ENCODE assay signal across 30 cellular contexts in the genomic region with DNA sequence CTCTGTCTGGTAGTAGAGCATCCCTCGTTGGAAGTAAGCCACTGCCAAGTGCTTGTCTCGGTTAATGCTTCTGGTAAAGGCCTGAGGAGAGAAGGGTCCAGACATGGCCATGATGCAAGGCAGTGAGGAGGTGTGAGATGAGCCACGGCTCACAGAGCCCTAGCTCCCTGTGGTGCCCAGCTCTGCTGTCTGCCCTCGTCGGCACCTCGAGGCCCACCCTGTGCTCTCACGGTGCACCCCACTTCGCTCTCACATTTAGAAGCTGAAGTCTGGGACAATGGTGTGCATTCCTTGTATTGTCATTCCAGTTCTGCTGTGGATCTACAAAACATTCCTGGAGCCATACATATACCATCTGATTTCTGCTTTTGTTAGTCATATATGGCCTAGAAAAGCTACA.
"Had no signal": no experiment of that assay in that cellular context is flagged by ENCODE, and none has a peak within 500 bp of the region (broad histone marks: within the 10 kb centered on the region; RNA-seq: fewer than 3 reads in every experiment).

No MANE protein-coding gene starts in this region.

- H3K9me3 ChIP-seq: ascending aorta, body of pancreas, SJSA1 had no signal

- ATAC-seq: activated CD8-positive, alpha-beta T cell treated with anti-CD3 and anti-CD28 coated beads, Interleukin-2, amount 10 ng/mL, durations not matched to agents 7 days and 5 days; activated naive CD4-positive, alpha-beta T cell treated with anti-CD3 and anti-CD28 coated beads, Interleukin-2, amount 50 U/mL, for 72 hours; activated naive CD8-positive, alpha-beta T cell treated with anti-CD3 and anti-CD28 coated beads, Interleukin-2, amount 50 U/mL, for 24 hours; body of pancreas; PC-3; SK-N-SH treated with all-trans-retinoic acid at 6 μM for 48 hours had no signal

- H3K9me3 Mint-ChIP-seq: activated naive CD4-positive, alpha-beta T cell treated with anti-CD3 and anti-CD28 coated beads, Interleukin-2, amount 50 U/mL, for 72 hours; activated naive CD8-positive, alpha-beta T cell treated with anti-CD3 and anti-CD28 coated beads, Interleukin-2, amount 50 U/mL, for 24 hours; activated T-cell treated with anti-CD3 and anti-CD28 coated beads, Interleukin-2, amount 50 U/mL, for 24 hours; activated T-helper 1 cell treated with anti-CD3 and anti-CD28 coated beads, Interleukin-12 subunit alpha, Interleukin-12 subunit beta, Interleukin-2, Interleukin-4 antibody, amounts not matched to agents 30 ng/mL and 10 ng/mL and 1 ng/mL, durations not matched to agents 14 hours and 24 hours and 36 hours had no signal

- H3K4me1 ChIP-seq: body of pancreas, SJSA1 had no signal

- H3K36me3 Mint-ChIP-seq: activated naive CD4-positive, alpha-beta T cell treated with anti-CD3 and anti-CD28 coated beads, Interleukin-2, amount 50 U/mL, for 72 hours had no signal

- H3K4me3 ChIP-seq: ascending aorta, body of pancreas, SJSA1 had no signal

- H3K27me3 ChIP-seq: ascending aorta, body of pancreas, SJSA1 had no signal

- H3K36me3 ChIP-seq: ascending aorta, SJSA1 had no signal

- H3K4me3 Mint-ChIP-seq: activated CD8-positive, alpha-beta T cell treated with anti-CD3 and anti-CD28 coated beads, Interleukin-2, amount 10 ng/mL, durations not matched to agents 7 days and 5 days; activated naive CD8-positive, alpha-beta T cell treated with anti-CD3 and anti-CD28 coated beads, Interleukin-2, amount 50 U/mL, for 24 hours; activated T-cell treated with anti-CD3 and anti-CD28 coated beads, Interleukin-2, amount 50 U/mL, for 24 hours; activated T-helper 1 cell treated with anti-CD3 and anti-CD28 coated beads, Interleukin-12 subunit alpha, Interleukin-12 subunit beta, Interleukin-2, Interleukin-4 antibody, amounts not matched to agents 30 ng/mL and 10 ng/mL and 1 ng/mL, durations not matched to agents 14 hours and 24 hours and 36 hours had no signal

- FAIRE-seq: bronchial epithelial cell, RCC 7860 had no signal

- H3K27me3 Mint-ChIP-seq: activated naive CD8-positive, alpha-beta T cell treated with anti-CD3 and anti-CD28 coated beads, Interleukin-2, amount 50 U/mL, for 24 hours; activated T-cell treated with anti-CD3 and anti-CD28 coated beads, Interleukin-2, amount 50 U/mL, for 24 hours had no signal

- H3K27ac Mint-ChIP-seq: activated CD8-positive, alpha-beta T cell treated with anti-CD3 and anti-CD28 coated beads, Interleukin-2, amount 10 ng/mL, durations not matched to agents 7 days and 5 days; activated naive CD4-positive, alpha-beta T cell treated with anti-CD3 and anti-CD28 coated beads, Interleukin-2, amount 50 U/mL, for 72 hours; activated naive CD8-positive, alpha-beta T cell treated with anti-CD3 and anti-CD28 coated beads, Interleukin-2, amount 50 U/mL, for 24 hours; activated T-cell treated with anti-CD3 and anti-CD28 coated beads, Interleukin-2, amount 50 U/mL, for 24 hours; activated T-helper 1 cell treated with anti-CD3 and anti-CD28 coated beads, Interleukin-12 subunit alpha, Interleukin-12 subunit beta, Interleukin-2, Interleukin-4 antibody, amounts not matched to agents 30 ng/mL and 10 ng/mL and 1 ng/mL, durations not matched to agents 14 hours and 24 hours and 36 hours had no signal

- H3K27ac ChIP-seq: ascending aorta, body of pancreas, KMS-11, SJSA1 had no signal

- H3K4me2 ChIP-seq: KMS-11 had no signal

- DNase-seq: activated CD4-positive, alpha-beta T cell treated with anti-CD3 and anti-CD28 coated beads for 48 hours; activated CD4-positive, alpha-beta T cell treated with anti-CD3 and anti-CD28 coated beads, Interleukin-2, amount 50 U/mL, for 4 hours; activated CD4-positive, CD25-positive, alpha-beta regulatory T cell treated with anti-CD3 and anti-CD28 coated beads, Interleukin-2, amount 50 U/mL, for 72 hours; activated CD8-positive, alpha-beta memory T cell treated with anti-CD3 and anti-CD28 coated beads, Interleukin-2, amount 50 U/mL, for 48 hours; activated CD8-positive, alpha-beta T cell treated with anti-CD3 and anti-CD28 coated beads, Interleukin-2, amount 10 ng/mL, durations not matched to agents 7 days and 5 days; activated effector memory CD4-positive, alpha-beta T cell treated with Interleukin-2 at 50 U/mL for 16 hours; activated naive CD4-positive, alpha-beta T cell; activated naive CD8-positive, alpha-beta T cell treated with anti-CD3 and anti-CD28 coated beads, Interleukin-2, amount 50 U/mL, for 24 hours; activated T-cell treated with anti-CD3 and anti-CD28 coated beads, Interleukin-2, amount 50 U/mL, for 24 hours; amniotic stem cell; body of pancreas; NCI-H1092; NCI-H1417; NCI-H1930; NCI-H2171 treated with DMSO at 0.1 percent for 48 hours; NCI-H345; NCI-H510A; NCI-H526 treated with DMSO at 0.1 percent for 48 hours; NCI-H82; PC-3; SHP77; SW 1271 had no signal

- H3K9ac ChIP-seq: KMS-11 had no signal
